Comparison of ENCODE assay signal across 11 cellular contexts in genomic region chr11:69662021-69662698, GRCh38. TPM values are rescaled to one million over a fixed set of nuclear protein-coding genes. Genes with fewer than 3 reads are reported as not detected.
A peak's percentile ranks its signal among the peaks of the same experiment; 100 is the strongest.
DNase-seq lines count a peak whose midpoint lies in the region; ATAC-seq and TF ChIP-seq lines count a peak whose summit lies in the region.
"Had no signal": no experiment of that assay in that cellular context is flagged by ENCODE, and none has a peak within 500 bp of the region (broad histone marks: within the 10 kb centered on the region; RNA-seq: fewer than 3 reads in every experiment).

No MANE protein-coding gene starts in this region.

- H2BK15ac ChIP-seq in mesendoderm (replicated peaks; ENCODE audit: low read depth) = no peak overlapping the region

- H3K79me2 ChIP-seq in mesendoderm (ENCODE audit: control insufficient read depth, insufficient read depth, low read length) = no peaks in the 10 kb centered on the region

- H3K23ac ChIP-seq in mesendoderm (ENCODE audit: low read length) = no peak overlapping the region

- no CpG with 5 or more reads among the region's 16 CpGs for WGBS in mesendoderm (ENCODE audit: extremely low coverage, insufficient coverage, low lambda C conversion rate)

- H3K27me3 ChIP-seq in BLaER1 (no peaks in the 10 kb centered on the region), mesendoderm (ENCODE audit: insufficient read depth, low read length, poor library complexity) (no peaks in the 10 kb centered on the region)

- H2AK5ac ChIP-seq in mesendoderm (ENCODE audit: low read length) = no peak overlapping the region

- H3K79me1 ChIP-seq in mesendoderm (ENCODE audit: low read length) = no peaks in the 10 kb centered on the region

- H4K5ac ChIP-seq in mesendoderm (ENCODE audit: low read length) = no peak overlapping the region

- DNase-seq in HuH-7.5 (ENCODE audit: low spot score) (peak; percentile 82), cardiac fibroblast (ENCODE audit: low read depth in 2 of 2) (peak in 1 of 2 donors; percentile 77), mesendoderm (peak; percentile 66), DMS79 (lab: John Stamatoyannopoulos, UW) (no peak), HCEC 1CT (no peak)
- DNase-seq: DMS79 treated with DMSO at 0.1 percent for 48 hours; effector CD4-positive, alpha-beta T cell; immature natural killer cell had no signal

- H3K4me1 ChIP-seq in BLaER1 = peaks cover 48% of the 10 kb centered on the region
- H3K4me1 ChIP-seq in mesendoderm (ENCODE audit: control insufficient read depth, low read depth, low read length) = peaks cover 3% of the 10 kb centered on the region

- no peak overlapping the region for H2BK120ac ChIP-seq in mesendoderm (ENCODE audit: low read depth, low read length)

- H3K18ac ChIP-seq in mesendoderm (ENCODE audit: low read length) = no peak overlapping the region

- no peak overlapping the region for H3K56ac ChIP-seq in mesendoderm (ENCODE audit: low read length)

- H3K4ac ChIP-seq in mesendoderm (ENCODE audit: low read depth, low read length) = no peak overlapping the region

- H3K4me2 ChIP-seq in BLaER1 (peak overlapping the region; percentile 70), mesendoderm (ENCODE audit: low read length) (no peak overlapping the region)

- H3K9ac ChIP-seq in BLaER1 (peak overlapping the region; percentile 28; the same call in 1 of the 2 replicates), mesendoderm (ENCODE audit: low read length) (no peak overlapping the region)

- no peak overlapping the region for H3K4me3 ChIP-seq in BLaER1
- H3K4me3 ChIP-seq in cardiac fibroblast (replicated peaks in 1 of 2; ENCODE audit: low read depth in 2 of 2, low read length in 2 of 2) = no peak overlapping the region
- H3K4me3 ChIP-seq in mesendoderm (ENCODE audit: low read length) = no peak overlapping the region

- no peak overlapping the region for H2BK5ac ChIP-seq in mesendoderm (ENCODE audit: low read length)

- peak overlapping the region; percentile 33; the same call in 1 of the 2 replicates for H3K27ac ChIP-seq in BLaER1
- H3K27ac ChIP-seq in mesendoderm (ENCODE audit: low read depth, low read length) = no peak overlapping the region

- peak; percentile 44 for TF ChIP-seq CTCF in cardiac fibroblast (IDR thresholded peaks at IDR 0.05; ENCODE audit: low read depth, low read length)

- H3K36me3 ChIP-seq in BLaER1 = peaks cover 29% of the 10 kb centered on the region
- no peaks in the 10 kb centered on the region for H3K36me3 ChIP-seq in mesendoderm (ENCODE audit: control insufficient read depth, insufficient read depth, low read length)

- H4K20me1 ChIP-seq in BLaER1 = peaks cover 51% of the 10 kb centered on the region

- no peak for ATAC-seq in HG03108 (IDR thresholded peaks at IDR 0.05; ENCODE audit: unreplicated experiment)
- no peak for ATAC-seq in GM21825 (IDR thresholded peaks at IDR 0.05; ENCODE audit: unreplicated experiment)

- no peaks in the 10 kb centered on the region for H3K9me3 ChIP-seq in BLaER1

- no peak overlapping the region for H4K8ac ChIP-seq in mesendoderm (ENCODE audit: low read depth, low read length)

RNA-seq across cellular contexts. Expression of gene LTO1, which starts 13.0 kb away (rescaled TPM):
- polyA plus RNA-seq in mesendoderm (2013, experiment 1 of 2) = 9.5 TPM
- 9.3 TPM for polyA plus RNA-seq in mesendoderm (2013, experiment 2 of 2)

RNA-seq across cellular contexts. Expression of gene CCND1, which starts 21.2 kb away (rescaled TPM):
- polyA plus RNA-seq in mesendoderm (2013, experiment 1 of 2) = 110 TPM
- 112 TPM for polyA plus RNA-seq in mesendoderm (2013, experiment 2 of 2)

RNA-seq across cellular contexts. Expression of gene FGF19, which starts 41.7 kb away (rescaled TPM):
- polyA plus RNA-seq in mesendoderm (2013, experiment 1 of 2) = 17.5 TPM
- polyA plus RNA-seq in mesendoderm (2013, experiment 2 of 2) = 17.8 TPM
- polyA plus RNA-seq: immature natural killer cell had no signal

Comparison
In these comparisons a context has a peak if more than half of its experiments do, and no peak if none do; other contexts are left out.
1. DNase-seq: peak in HuH-7.5 (single experiment) and mesendoderm (single experiment); none in DMS79 (single experiment) and HCEC 1CT (single experiment).